In genomic region chr1:27138368-27138767, GRCh38 we compare ENCODE assay signal across 8 cellular contexts. TPM values are rescaled to one million over a fixed set of nuclear protein-coding genes. Genes with fewer than 3 reads are reported as not detected.
A peak's percentile ranks its signal among the peaks of the same experiment; 100 is the strongest.
DNase-seq lines count a peak whose midpoint lies in the region; ATAC-seq and TF ChIP-seq lines count a peak whose summit lies in the region.

No MANE protein-coding gene starts in this region.

- H3K9me3 Mint-ChIP-seq in activated CD4-positive, alpha-beta T cell treated with anti-CD3 and anti-CD28 coated beads, Interleukin-2, amount 10 ng/mL, durations not matched to agents 24 days and 14 days: no peaks in the 10 kb centered on the region
- H3K9me3 Mint-ChIP-seq in activated naive CD8-positive, alpha-beta T cell treated with anti-CD3 and anti-CD28 coated beads, Interleukin-2, amount 50 U/mL, for 24 hours: no peaks in the 10 kb centered on the region
- no peaks in the 10 kb centered on the region for H3K9me3 Mint-ChIP-seq in stimulated activated naive CD8-positive, alpha-beta T cell treated with anti-CD3 and anti-CD28 coated beads, Interleukin-15, amount 100 ng/mL, for 72 hours

- peaks cover 7% of the 10 kb centered on the region for H3K36me3 ChIP-seq in mucosa of stomach (ENCODE audit: control insufficient read depth, insufficient read depth, low read length)

- no peak overlapping the region for H3K4me3 ChIP-seq in mucosa of stomach (ENCODE audit: low read length)

- peaks cover 6% of the 10 kb centered on the region for H3K36me3 Mint-ChIP-seq in activated CD4-positive, alpha-beta T cell treated with anti-CD3 and anti-CD28 coated beads, Interleukin-2, amount 10 ng/mL, durations not matched to agents 24 days and 14 days (ENCODE audit: low read depth)
- peaks cover 7% of the 10 kb centered on the region for H3K36me3 Mint-ChIP-seq in activated naive CD8-positive, alpha-beta T cell treated with anti-CD3 and anti-CD28 coated beads, Interleukin-2, amount 50 U/mL, for 24 hours (ENCODE audit: low read depth)

- no peaks in the 10 kb centered on the region for H3K9me3 ChIP-seq in mucosa of stomach (ENCODE audit: control insufficient read depth, low read length)

- peak overlapping the region; percentile 82 for H3K4me3 Mint-ChIP-seq in activated CD4-positive, alpha-beta T cell treated with anti-CD3 and anti-CD28 coated beads, Interleukin-2, amount 10 ng/mL, durations not matched to agents 24 days and 14 days
- no peak overlapping the region for H3K4me3 Mint-ChIP-seq in activated naive CD8-positive, alpha-beta T cell treated with anti-CD3 and anti-CD28 coated beads, Interleukin-2, amount 50 U/mL, for 24 hours
- peak overlapping the region; percentile 33 to 92 for H3K4me3 Mint-ChIP-seq in stimulated activated naive CD8-positive, alpha-beta T cell treated with anti-CD3 and anti-CD28 coated beads, Interleukin-15, amount 100 ng/mL, for 72 hours

- CTCF ChIA-PET in GM10248 (lab: Yijun Ruan, JAX): interaction anchor here (0.9 to 9.6 kb wide), 6 partner anchors 11 to 194 kb away, joined by 3 to 88 read pairs (median 5); partner anchors contain the start of gene SLC9A1

- ATAC-seq in activated naive CD8-positive, alpha-beta T cell treated with anti-CD3 and anti-CD28 coated beads, Interleukin-2, amount 50 U/mL, for 24 hours: no peak
- ATAC-seq in stimulated activated naive CD8-positive, alpha-beta T cell treated with anti-CD3 and anti-CD28 coated beads, Interleukin-15, amount 100 ng/mL, for 72 hours: no peak

- intact Hi-C loops in activated CD4-positive, alpha-beta T cell treated with anti-CD3 and anti-CD28 coated beads, Interleukin-2, amount 10 ng/mL, durations not matched to agents 24 days and 14 days (cut with micrococcal nuclease): loop anchor here (10.0 kb wide), 1 partner anchor 1306 kb away; no protein-coding TSS in a partner anchor

- H3K4me1 Mint-ChIP-seq in activated CD4-positive, alpha-beta T cell treated with anti-CD3 and anti-CD28 coated beads, Interleukin-2, amount 10 ng/mL, durations not matched to agents 24 days and 14 days: peaks cover 58% of the 10 kb centered on the region
- peaks cover 56% of the 10 kb centered on the region for H3K4me1 Mint-ChIP-seq in activated naive CD8-positive, alpha-beta T cell treated with anti-CD3 and anti-CD28 coated beads, Interleukin-2, amount 50 U/mL, for 24 hours
- H3K4me1 Mint-ChIP-seq in stimulated activated naive CD8-positive, alpha-beta T cell treated with anti-CD3 and anti-CD28 coated beads, Interleukin-15, amount 100 ng/mL, for 72 hours: peaks cover 88% of the 10 kb centered on the region

- peak overlapping the region; percentile 62 for H3K9ac ChIP-seq in mucosa of stomach (ENCODE audit: low read length)

- no peaks in the 10 kb centered on the region for H3K27me3 Mint-ChIP-seq in activated CD4-positive, alpha-beta T cell treated with anti-CD3 and anti-CD28 coated beads, Interleukin-2, amount 10 ng/mL, durations not matched to agents 24 days and 14 days
- H3K27me3 Mint-ChIP-seq in activated naive CD8-positive, alpha-beta T cell treated with anti-CD3 and anti-CD28 coated beads, Interleukin-2, amount 50 U/mL, for 24 hours: no peaks in the 10 kb centered on the region
- H3K27me3 Mint-ChIP-seq in stimulated activated naive CD8-positive, alpha-beta T cell treated with anti-CD3 and anti-CD28 coated beads, Interleukin-15, amount 100 ng/mL, for 72 hours: no peaks in the 10 kb centered on the region

- TF ChIP-seq CTCF in GM10248 (IDR thresholded peaks at IDR 0.05; ENCODE audit: control extremely low read depth, extremely low read depth, low read depth, missing control alignments): no peak

- H3K27me3 ChIP-seq in mucosa of stomach (ENCODE audit: control insufficient read depth, insufficient read depth, low read length): no peaks in the 10 kb centered on the region

- no peak for DNase-seq in activated CD4-positive, alpha-beta T cell treated with anti-CD3 and anti-CD28 coated beads, Interleukin-2, amount 10 ng/mL, durations not matched to agents 24 days and 14 days
- DNase-seq in activated CD4-positive, alpha-beta T cell treated with anti-CD3 and anti-CD28 coated beads, Interleukin-2, amount 50 U/mL, for 48 hours: no peak
- no peak for DNase-seq in activated naive CD8-positive, alpha-beta T cell treated with anti-CD3 and anti-CD28 coated beads, Interleukin-2, amount 50 U/mL, for 24 hours
- DNase-seq in stimulated activated naive CD8-positive, alpha-beta T cell treated with anti-CD3 and anti-CD28 coated beads, Interleukin-15, amount 100 ng/mL, for 72 hours: no peak
- DNase-seq in NCI-H2081 treated with DMSO at 0.1 percent for 48 hours (lab: John Stamatoyannopoulos, UW) (no peak), GM10248 (ENCODE audit: extremely low spot score) (no peak), NCI-H1930 (lab: John Stamatoyannopoulos, UW) (no peak)

- POLR2A ChIA-PET in GM10248 (lab: Yijun Ruan, JAX): interaction anchor here (0.6 to 11.9 kb wide), 2 partner anchors 15 to 315 kb away, joined by 4 to 110 read pairs; partner anchors contain the start of gene SLC9A1

- peaks cover 98% of the 10 kb centered on the region for H3K4me1 ChIP-seq in mucosa of stomach (ENCODE audit: control insufficient read depth, insufficient read depth, low read length)

- H3K27ac Mint-ChIP-seq in activated CD4-positive, alpha-beta T cell treated with anti-CD3 and anti-CD28 coated beads, Interleukin-2, amount 10 ng/mL, durations not matched to agents 24 days and 14 days: peak overlapping the region; percentile 100
- H3K27ac Mint-ChIP-seq in activated naive CD8-positive, alpha-beta T cell treated with anti-CD3 and anti-CD28 coated beads, Interleukin-2, amount 50 U/mL, for 24 hours: peak overlapping the region; percentile 99
- H3K27ac Mint-ChIP-seq in stimulated activated naive CD8-positive, alpha-beta T cell treated with anti-CD3 and anti-CD28 coated beads, Interleukin-15, amount 100 ng/mL, for 72 hours: peak overlapping the region; percentile 98 to 99

RNA-seq across cellular contexts. Expression of gene SLC9A1, which starts 16.6 kb away (rescaled TPM):
- 25.5 and 27.1 TPM in 2 replicates for total RNA-seq in activated CD4-positive, alpha-beta T cell treated with anti-CD3 and anti-CD28 coated beads, Interleukin-2, amount 10 ng/mL, durations not matched to agents 24 days and 14 days
